In genomic region chr15:66702770-66703539, GRCh38 we compare ENCODE assay signal across 8 cellular contexts. TPM values are rescaled to one million over a fixed set of nuclear protein-coding genes. Genes with fewer than 3 reads are reported as not detected.
DNase-seq lines count a peak whose midpoint lies in the region; ATAC-seq, FAIRE-seq and TF ChIP-seq lines count a peak whose summit lies in the region.

No MANE protein-coding gene starts in this region.

- peaks cover 3% of the 10 kb centered on the region for H3K36me3 Mint-ChIP-seq in CD4-positive, alpha-beta T cell (ENCODE audit: low read depth)
- H3K36me3 Mint-ChIP-seq in MCF 10A (ENCODE audit: insufficient read depth, unreplicated experiment) (no peaks in the 10 kb centered on the region), type B pancreatic cell (peaks cover 13% of the 10 kb centered on the region)

- H3K27me3 Mint-ChIP-seq in CD4-positive, alpha-beta T cell = peaks cover 30% of the 10 kb centered on the region
- H3K27me3 Mint-ChIP-seq in MCF 10A (ENCODE audit: insufficient read depth, unreplicated experiment) (peaks cover 18% of the 10 kb centered on the region), type B pancreatic cell (no peaks in the 10 kb centered on the region)

- no peak overlapping the region for H3K27ac ChIP-seq in CD4-positive, alpha-beta T cell (ENCODE audit: low read depth, low read length)
- H3K27ac ChIP-seq in MM.1S (ENCODE audit: low read length) = no peak overlapping the region
- H3K27ac ChIP-seq in mesenchymal stem cell (ENCODE audit: low read length, poor library complexity, severe bottlenecking) = peak overlapping the region; percentile 81

- FAIRE-seq in GM19239 (lab: Jason Lieb, UNC) = no peak

- no peak overlapping the region for H2AFZ ChIP-seq in MM.1S (ENCODE audit: low read length)
- no peak overlapping the region for H2AFZ ChIP-seq in mesenchymal stem cell (ENCODE audit: low read depth, low read length)

- H3K79me2 ChIP-seq in MM.1S (ENCODE audit: low read length) = no peaks in the 10 kb centered on the region

- DNase-seq in CD4-positive, alpha-beta T cell = peak in 2 of 10 experiments; percentile 9 to 40
- no peak for DNase-seq in MM.1S
- DNase-seq in MCF 10A (ENCODE audit: unreplicated experiment) = no peak
- peak; percentile 51 for DNase-seq in mesenchymal stem cell
- DNase-seq in type B pancreatic cell (ENCODE audit: extremely low spot score, unreplicated experiment) = no peak
- no peak for DNase-seq in A172 (ENCODE audit: low spot score)
- DNase-seq in GM19239 (ENCODE audit: insufficient read length, low spot score) = no peak

- peak overlapping the region; percentile 73 for H2BK15ac ChIP-seq in mesenchymal stem cell (ENCODE audit: low read depth, poor library complexity, severe bottlenecking)

- H3K9me2 ChIP-seq in MM.1S (replicated peaks; ENCODE audit: insufficient read depth, low read length) = no peaks in the 10 kb centered on the region

- peak overlapping the region; percentile 46 for H4K8ac ChIP-seq in mesenchymal stem cell (ENCODE audit: low read length)

- H3K14ac ChIP-seq in mesenchymal stem cell (ENCODE audit: low read length in 2 of 2) = peak overlapping the region; percentile 38 to 90

- ATAC-seq in CD4-positive, alpha-beta T cell (ENCODE audit: poor library complexity) = no peak
- ATAC-seq in GM19467 (IDR thresholded peaks at IDR 0.05; ENCODE audit: unreplicated experiment) = no peak

- CTCF ChIA-PET in CD4-positive, alpha-beta T cell (lab: Charles Lee) = no interaction called here
- CTCF ChIA-PET in MCF 10A (lab: Yijun Ruan, JAX) = interaction anchor here (0.6 to 2.3 kb wide), 6 partner anchors 8 to 834 kb away, joined by 3 to 8 read pairs (median 3); partner anchors contain the start of gene RAB11A

- H3K18ac ChIP-seq in mesenchymal stem cell (ENCODE audit: low read depth in 1 of 2, low read length in 2 of 2) = peak overlapping the region; percentile 90 to 94

- H3K4me1 Mint-ChIP-seq in CD4-positive, alpha-beta T cell (ENCODE audit: low read depth) = peaks cover 23% of the 10 kb centered on the region
- H3K4me1 Mint-ChIP-seq in MCF 10A (ENCODE audit: insufficient read depth, unreplicated experiment) (peaks cover 12% of the 10 kb centered on the region), type B pancreatic cell (ENCODE audit: unreplicated experiment) (peaks cover 37% of the 10 kb centered on the region)

- peak overlapping the region; percentile 81 for H4K91ac ChIP-seq in mesenchymal stem cell (ENCODE audit: low read length)

- H2BK12ac ChIP-seq in mesenchymal stem cell (ENCODE audit: low read length in 2 of 2) = peak overlapping the region in 1 of 2 experiments; percentile 37

- peak overlapping the region; percentile 59 to 65 for H3K4ac ChIP-seq in mesenchymal stem cell (ENCODE audit: low read depth in 1 of 2, low read length in 2 of 2)

- peaks cover 18% of the 10 kb centered on the region for H3K79me1 ChIP-seq in mesenchymal stem cell (replicated peaks; ENCODE audit: low read length, poor library complexity, severe bottlenecking)

- no TSS peak for BruUV-seq in MCF 10A (replicated peaks; lab: Mats Ljungman, UMichigan)

- H3K27ac Mint-ChIP-seq in CD4-positive, alpha-beta T cell = no peak overlapping the region
- no peak overlapping the region for H3K27ac Mint-ChIP-seq in MCF 10A (ENCODE audit: low read depth, unreplicated experiment)
- H3K27ac Mint-ChIP-seq in type B pancreatic cell = peak overlapping the region; percentile 98

- intact Hi-C loops in CD4-positive, alpha-beta T cell (cut with DNase I, micrococcal nuclease) = loop anchor here in 1 of 2 experiments (2.0 to 10.0 kb wide), 3 partner anchors 198 to 1142 kb away; partner anchors contain the start of genes RNU6-1, RPL4, TIPIN and ZWILCH
- intact Hi-C loops in MCF 10A (cut with micrococcal nuclease) = loop anchor here (5.0 kb wide), 1 partner anchor 149 kb away; no protein-coding TSS in a partner anchor

- WGBS in mesenchymal stem cell = under 1% methylated on average over 73 of the region's 97 CpGs

- H3K9me3 ChIP-seq in CD4-positive, alpha-beta T cell (ENCODE audit: control insufficient read depth, low read length) = no peaks in the 10 kb centered on the region
- H3K9me3 ChIP-seq in MM.1S (replicated peaks; ENCODE audit: insufficient read depth, low read length) = no peaks in the 10 kb centered on the region
- H3K9me3 ChIP-seq in mesenchymal stem cell (ENCODE audit: control insufficient read depth, low read length) = no peaks in the 10 kb centered on the region

- peak overlapping the region; percentile 73 for H3K4me3 ChIP-seq in MM.1S (ENCODE audit: low read length)
- peak overlapping the region; percentile 71 to 99 for H3K4me3 ChIP-seq in mesenchymal stem cell (ENCODE audit: insufficient read depth in 1 of 2, low read depth in 1 of 2, low read length in 2 of 2)

- POLR2A ChIA-PET in CD4-positive, alpha-beta T cell (lab: Charles Lee) = interaction anchor here (1.0 to 2.2 kb wide), 4 partner anchors 9 to 29 kb away, joined by 3 to 10 read pairs (median 4); no protein-coding TSS in a partner anchor
- POLR2A ChIA-PET in MCF 10A (lab: Yijun Ruan, JAX) = interaction anchor here (0.5 to 1.6 kb wide), 7 partner anchors 140 to 1345 kb away, joined by 3 to 5 read pairs (median 3); partner anchors contain the start of genes INTS14, RPL4 and ZWILCH

- no peak for TF ChIP-seq CTCF in CD4-positive, alpha-beta T cell (IDR thresholded peaks at IDR 0.05)
- no peak for TF ChIP-seq CTCF in MM.1S (IDR thresholded peaks at IDR 0.05; ENCODE audit: low read length)
- no peak for TF ChIP-seq CTCF in MCF 10A (IDR thresholded peaks at IDR 0.05; ENCODE audit: unreplicated experiment)
- TF ChIP-seq CTCF in type B pancreatic cell (conservative IDR thresholded peaks at IDR 0.05) = no peak

- no peak overlapping the region for H2AK5ac ChIP-seq in mesenchymal stem cell (ENCODE audit: low read length, severe bottlenecking)

- peaks cover 17% of the 10 kb centered on the region for H3K27me3 ChIP-seq in CD4-positive, alpha-beta T cell (ENCODE audit: control insufficient read depth, insufficient read depth, low read length)
- peaks cover 34% of the 10 kb centered on the region for H3K27me3 ChIP-seq in MM.1S (replicated peaks; ENCODE audit: insufficient read depth, low read length)
- no peaks in the 10 kb centered on the region for H3K27me3 ChIP-seq in mesenchymal stem cell (ENCODE audit: control insufficient read depth in 1 of 2, insufficient read depth in 1 of 2, low read length in 2 of 2)

- H3K4me3 Mint-ChIP-seq in CD4-positive, alpha-beta T cell = peak overlapping the region; percentile 90
- H3K4me3 Mint-ChIP-seq in MCF 10A (ENCODE audit: unreplicated experiment) = peak overlapping the region; percentile 79
- H3K4me3 Mint-ChIP-seq in type B pancreatic cell = peak overlapping the region; percentile 99

- H3K4me1 ChIP-seq in MM.1S (ENCODE audit: low read length) (peaks cover 4% of the 10 kb centered on the region; the same call in 1 of the 2 replicates), mesenchymal stem cell (ENCODE audit: control insufficient read depth, insufficient read depth, low read depth, low read length) (peaks cover 41% of the 10 kb centered on the region)

- H3K9me3 Mint-ChIP-seq in CD4-positive, alpha-beta T cell = no peaks in the 10 kb centered on the region
- H3K9me3 Mint-ChIP-seq in MCF 10A (ENCODE audit: unreplicated experiment) = no peaks in the 10 kb centered on the region
- H3K9me3 Mint-ChIP-seq in type B pancreatic cell = no peaks in the 10 kb centered on the region

- H3F3A ChIP-seq in MM.1S (ENCODE audit: insufficient read depth, low read length) = peaks cover 12% of the 10 kb centered on the region; the same call in 1 of the 2 replicates

- no peaks in the 10 kb centered on the region for H4K20me1 ChIP-seq in MM.1S (ENCODE audit: insufficient read depth, low read length)

- H2BK120ac ChIP-seq in mesenchymal stem cell (ENCODE audit: low read depth, low read length) = peak overlapping the region; percentile 97

- H3K36me3 ChIP-seq in MM.1S (replicated peaks; ENCODE audit: insufficient read depth, low read length) = no peaks in the 10 kb centered on the region
- H3K36me3 ChIP-seq in mesenchymal stem cell (ENCODE audit: control insufficient read depth in 1 of 2, insufficient read depth in 2 of 2, low read depth in 1 of 2, low read length in 2 of 2) = peaks cover 6 to 27% of the 10 kb centered on the region in 2 experiments

- peak overlapping the region in 1 of 2 experiments; percentile 92 for H3K23ac ChIP-seq in mesenchymal stem cell (ENCODE audit: low read length in 2 of 2)

- no peak overlapping the region for H3K9ac ChIP-seq in MM.1S (ENCODE audit: low read length)
- peak overlapping the region; percentile 92 for H3K9ac ChIP-seq in mesenchymal stem cell (ENCODE audit: low read length)

- peak overlapping the region; percentile 22 for H2BK5ac ChIP-seq in mesenchymal stem cell (ENCODE audit: low read depth, low read length, poor library complexity, severe bottlenecking)

- H3K4me2 ChIP-seq in MM.1S (ENCODE audit: low read depth, low read length) = peak overlapping the region; percentile 82
- peak overlapping the region; percentile 80 for H3K4me2 ChIP-seq in mesenchymal stem cell (ENCODE audit: low read length, poor library complexity, severe bottlenecking)

RNA-seq across cellular contexts. Expression of gene SMAD6, which starts 0.9 kb away (rescaled TPM):
- total RNA-seq in CD4-positive, alpha-beta T cell = under 1 TPM; 0.59 to 0.69 TPM
- total RNA-seq in MCF 10A (2022) = not detected in 2 replicates
- polyA plus RNA-seq in mesenchymal stem cell (2013, experiment 1 of 2) = 5.5 TPM
- 5.6 TPM for polyA plus RNA-seq in mesenchymal stem cell (2013, experiment 2 of 2)
- total RNA-seq in type B pancreatic cell (ENCODE audit: low replicate concordance) = 27.0 and 31.7 TPM in 2 replicates
- total RNA-seq in A172 (2014; rRNA removed; shearing (Covaris generic)) = 20.8 and 37.9 TPM in 2 replicates

Comparison
In these comparisons a context has a peak if more than half of its experiments do, and no peak if none do; other contexts are left out.
1. RNA of gene SMAD6, which starts 0.9 kb away (total RNA-seq): 20.8 to 37.9 TPM in A172 and 27.0 to 31.7 TPM in type B pancreatic cell; 0.59 to 0.69 TPM in CD4-positive, alpha-beta T cell and not detected in MCF 10A; every median in the first group is over 10 times any median in the second.
2. Peak in every context shown above with its lines, with median percentiles within 50 percentile points of each other: H3K4me3 Mint-ChIP-seq.